Comparison of ENCODE assay signal across 8 cellular contexts in the genomic region with DNA sequence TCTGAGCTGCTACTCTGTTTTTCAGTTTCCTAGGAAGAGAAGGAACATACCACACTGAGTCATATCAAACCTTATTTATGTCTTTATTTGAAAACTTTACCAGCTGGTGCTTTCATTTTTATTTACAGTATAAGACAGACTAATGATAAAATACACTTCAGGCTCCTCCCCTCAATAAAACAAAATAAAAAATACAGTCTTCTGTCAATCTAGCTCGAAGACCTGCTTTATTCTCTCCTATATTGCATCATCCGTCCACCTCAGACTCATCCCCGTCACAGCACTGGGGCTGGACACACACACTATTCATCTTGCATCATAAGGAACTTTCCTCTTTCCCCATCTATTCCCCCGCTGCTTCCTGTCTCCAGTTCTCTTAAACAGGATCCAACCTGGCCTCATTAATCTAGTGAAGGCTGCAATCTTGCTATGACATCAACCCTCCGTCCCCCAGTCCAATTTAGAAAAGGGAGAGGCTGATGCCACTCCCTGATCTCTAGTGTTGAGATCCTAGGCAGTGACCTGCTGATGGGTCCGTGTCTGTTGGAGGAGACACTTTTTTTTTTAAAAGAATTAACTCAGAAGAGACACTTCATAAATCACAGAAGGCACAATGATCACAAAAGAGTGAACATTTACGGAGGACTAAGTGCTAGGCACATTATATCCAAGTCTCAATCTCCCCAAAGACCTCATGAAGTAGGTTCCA. TPM values are rescaled to one million over a fixed set of nuclear protein-coding genes. Genes with fewer than 3 reads are reported as not detected.
A peak's percentile ranks its signal among the peaks of the same experiment; 100 is the strongest.
DNase-seq lines count a peak whose midpoint lies in the region; ATAC-seq and TF ChIP-seq lines count a peak whose summit lies in the region.

No MANE protein-coding gene starts in this region.

- H3K4me3 ChIP-seq in NB4 (ENCODE audit: low read depth, low read length): peak overlapping the region; percentile 100
- peak overlapping the region; percentile 80 to 99 for H3K4me3 ChIP-seq in foreskin fibroblast (ENCODE audit: low read depth in 1 of 2, low read length in 2 of 2)
- peak overlapping the region; percentile 91 to 93 for H3K4me3 ChIP-seq in neutrophil (ENCODE audit: low read depth in 1 of 2, low read length in 1 of 2)

- no peaks in the 10 kb centered on the region for H3K9me3 Mint-ChIP-seq in activated T-cell treated with anti-CD3 and anti-CD28 coated beads, Interleukin-2, amount 50 U/mL, for 72 hours

- peak overlapping the region; percentile 93 for H3K27ac Mint-ChIP-seq in activated T-cell treated with anti-CD3 and anti-CD28 coated beads, Interleukin-2, amount 50 U/mL, for 72 hours

- H3K9me3 ChIP-seq in neutrophil: no peaks in the 10 kb centered on the region

- H3K4me1 Mint-ChIP-seq in activated T-cell treated with anti-CD3 and anti-CD28 coated beads, Interleukin-2, amount 50 U/mL, for 72 hours (ENCODE audit: low read depth): peaks cover 60% of the 10 kb centered on the region

- H3K27me3 Mint-ChIP-seq in activated T-cell treated with anti-CD3 and anti-CD28 coated beads, Interleukin-2, amount 50 U/mL, for 72 hours (ENCODE audit: low read depth): no peaks in the 10 kb centered on the region

- TF ChIP-seq POLR2A in NB4 (IDR thresholded peaks at IDR 0.05; ENCODE audit: extremely low read depth, insufficient read length): no peak

- H3K27ac ChIP-seq in neutrophil: peak overlapping the region; percentile 83

- peak; percentile 41 for DNase-seq in activated naive CD4-positive, alpha-beta T cell treated with Interleukin-2 at 50 U/mL for 16 hours
- no peak for DNase-seq in activated naive CD4-positive, alpha-beta T cell (lab: John Stamatoyannopoulos, UW)
- DNase-seq in NB4 (ENCODE audit: low read depth) (peak; percentile 83), foreskin fibroblast (peak; percentile 89 to 96)
- DNase-seq in activated T-cell treated with anti-CD3 and anti-CD28 coated beads, Interleukin-2, amount 50 U/mL, for 72 hours: peak; percentile 52 to 53

- H3K27me3 ChIP-seq in neutrophil: no peaks in the 10 kb centered on the region

- H3K4me3 Mint-ChIP-seq in activated T-cell treated with anti-CD3 and anti-CD28 coated beads, Interleukin-2, amount 50 U/mL, for 72 hours: peak overlapping the region; percentile 86 to 89

- peaks cover 41 to 47% of the 10 kb centered on the region in 2 experiments for H3K4me1 ChIP-seq in neutrophil (ENCODE audit: control insufficient read depth in 1 of 2, insufficient read depth in 1 of 2, low read depth in 1 of 2, low read length in 1 of 2)

- H3K36me3 Mint-ChIP-seq in activated T-cell treated with anti-CD3 and anti-CD28 coated beads, Interleukin-2, amount 50 U/mL, for 72 hours (ENCODE audit: insufficient read depth in 2 of 2): peaks cover 26 to 35% of the 10 kb centered on the region in 2 donors

- peaks cover 22% of the 10 kb centered on the region for H3K36me3 ChIP-seq in neutrophil

- no peak for TF ChIP-seq CTCF in NB4 (IDR thresholded peaks at IDR 0.05; ENCODE audit: low read depth, low read length)
- no peak for TF ChIP-seq CTCF in foreskin fibroblast (IDR thresholded peaks at IDR 0.05; ENCODE audit: low read depth, low read length)
- TF ChIP-seq CTCF in neutrophil (IDR thresholded peaks at IDR 0.05): no peak

- ATAC-seq in activated T-cell treated with anti-CD3 and anti-CD28 coated beads, Interleukin-2, amount 50 U/mL, for 72 hours (replicated peaks in 1 of 2): peak; percentile 45 to 50
- no peak for ATAC-seq in GM21786 (IDR thresholded peaks at IDR 0.05; ENCODE audit: unreplicated experiment)
- ATAC-seq in HG03442 (IDR thresholded peaks at IDR 0.05; ENCODE audit: unreplicated experiment): no peak

RNA-seq across cellular contexts. Expression of a gene that starts 1.1 kb away (rescaled TPM):
- 100 to 1,000 TPM; 205 to 209 TPM for total RNA-seq in activated T-cell treated with anti-CD3 and anti-CD28 coated beads, Interleukin-2, amount 50 U/mL, for 72 hours

RNA-seq across cellular contexts. Expression of a gene that starts 26.8 kb away (rescaled TPM):
- 10 to 100 TPM; 24.0 to 26.9 TPM for total RNA-seq in activated T-cell treated with anti-CD3 and anti-CD28 coated beads, Interleukin-2, amount 50 U/mL, for 72 hours

RNA-seq across cellular contexts. Expression of a gene that starts 57.4 kb away (rescaled TPM):
- 10 to 100 TPM; 21.6 to 24.1 TPM for total RNA-seq in activated T-cell treated with anti-CD3 and anti-CD28 coated beads, Interleukin-2, amount 50 U/mL, for 72 hours

RNA-seq across cellular contexts. Expression of a gene that starts 57.7 kb away (rescaled TPM):
- 10 to 100 TPM; 29.2 to 32.1 TPM for total RNA-seq in activated T-cell treated with anti-CD3 and anti-CD28 coated beads, Interleukin-2, amount 50 U/mL, for 72 hours

Comparison
In these comparisons a context has a peak if more than half of its experiments do, and no peak if none do; other contexts are left out.
1. DNase-seq: peak in activated naive CD4-positive, alpha-beta T cell treated with Interleukin-2 at 50 U/mL for 16 hours (single experiment), NB4 (single experiment), activated T-cell treated with anti-CD3 and anti-CD28 coated beads, Interleukin-2, amount 50 U/mL, for 72 hours (2 of 2) and foreskin fibroblast (2 of 2); none in activated naive CD4-positive, alpha-beta T cell (0 of 4).
2. ATAC-seq: peak in activated T-cell treated with anti-CD3 and anti-CD28 coated beads, Interleukin-2, amount 50 U/mL, for 72 hours (2 of 2); none in GM21786 (single experiment) and HG03442 (single experiment).
3. Peak in every context shown above with its lines, with median percentiles within 50 percentile points of each other: H3K4me3 ChIP-seq.